In the genomic region with DNA sequence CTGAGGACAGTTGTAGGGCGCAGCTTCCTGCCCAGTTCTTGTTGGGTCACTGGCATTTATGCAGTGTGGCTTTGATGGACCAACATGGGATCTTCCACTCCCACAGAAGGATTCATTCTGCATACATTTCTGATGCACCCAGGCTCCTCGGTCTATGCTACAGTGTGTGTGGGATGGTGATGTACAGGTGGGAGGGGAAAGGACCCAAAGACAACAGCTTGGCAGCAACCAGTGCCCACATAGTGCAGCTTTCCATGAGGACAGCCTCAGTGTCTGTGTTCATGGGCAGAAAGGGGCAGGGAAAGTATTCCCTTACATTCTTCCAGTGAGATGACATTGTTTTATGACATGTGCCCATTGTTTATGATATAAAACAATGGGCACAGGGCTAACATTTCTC, we compare ENCODE assay signal across 30 cellular contexts.
"Had no signal": no experiment of that assay in that cellular context is flagged by ENCODE, and none has a peak within 500 bp of the region (broad histone marks: within the 10 kb centered on the region; RNA-seq: fewer than 3 reads in every experiment).

No MANE protein-coding gene starts in this region.

- DNase-seq: activated B cell treated with CpG ODN at 0.5 μM for 24 hours; activated CD4-positive, alpha-beta T cell treated with anti-CD3 and anti-CD28 coated beads for 1 hour; activated CD4-positive, alpha-beta T cell treated with anti-CD3 and anti-CD28 coated beads, Interleukin-2, amount 10 ng/mL, durations not matched to agents 24 days and 14 days; activated CD4-positive, alpha-beta T cell treated with anti-CD3 and anti-CD28 coated beads, Interleukin-2, amount 50 U/mL, for 48 hours; activated effector memory CD4-positive, alpha-beta T cell treated with anti-CD3 and anti-CD28 coated beads, Interleukin-2, amount 50 U/mL, for 16 hours; activated naive CD4-positive, alpha-beta T cell treated with Interleukin-2 at 50 U/mL for 16 hours; activated naive CD8-positive, alpha-beta T cell treated with anti-CD3 and anti-CD28 coated beads, Interleukin-2, amount 50 U/mL, for 24 hours; activated T-cell treated with anti-CD3 and anti-CD28 coated beads, Interleukin-2, amount 50 U/mL, for 4 hours; amniotic stem cell; body of pancreas; MG63; NCI-H1092 treated with DMSO at 0.1 percent for 48 hours; NCI-H1417 treated with DMSO at 0.1 percent for 48 hours; NCI-H1694; NCI-H2029; NCI-H2107; NCI-H2171 treated with DMSO at 0.1 percent for 48 hours; NCI-H226; NCI-H510A; NCI-H69; NK-92 treated with Interleukin-12 subunit alpha and Interleukin-12 subunit beta, amount 100 ng/mL, for 24 hours; Peyer's patch; Right ventricle myocardium superior; SW 1271 had no signal

- H3K27me3 ChIP-seq: ascending aorta, body of pancreas, MG63, Peyer's patch, SJSA1 had no signal

- H3K36me3 Mint-ChIP-seq: activated naive CD4-positive, alpha-beta T cell treated with anti-CD3 and anti-CD28 coated beads, Interleukin-2, amount 50 U/mL, for 72 hours had no signal

- H3K27ac ChIP-seq: ascending aorta, body of pancreas, Peyer's patch, RWPE1, SJSA1 had no signal

- H3K27ac Mint-ChIP-seq: activated B cell treated with CpG ODN at 0.5 μM for 24 hours; activated CD4-positive, alpha-beta T cell treated with anti-CD3 and anti-CD28 coated beads, Interleukin-2, amount 10 ng/mL, durations not matched to agents 24 days and 14 days; activated naive CD4-positive, alpha-beta T cell treated with anti-CD3 and anti-CD28 coated beads, Interleukin-2, amount 50 U/mL, for 72 hours; activated naive CD8-positive, alpha-beta T cell treated with anti-CD3 and anti-CD28 coated beads, Interleukin-2, amount 50 U/mL, for 24 hours had no signal

- H3K9me3 Mint-ChIP-seq: activated B cell treated with CpG ODN at 0.5 μM for 24 hours; activated CD4-positive, alpha-beta T cell treated with anti-CD3 and anti-CD28 coated beads, Interleukin-2, amount 10 ng/mL, durations not matched to agents 24 days and 14 days; activated naive CD4-positive, alpha-beta T cell treated with anti-CD3 and anti-CD28 coated beads, Interleukin-2, amount 50 U/mL, for 72 hours; activated naive CD8-positive, alpha-beta T cell treated with anti-CD3 and anti-CD28 coated beads, Interleukin-2, amount 50 U/mL, for 24 hours; activated T-cell treated with anti-CD3 and anti-CD28 coated beads, Interleukin-2, amount 50 U/mL, for 4 hours; central memory CD8-positive, alpha-beta T cell had no signal

- H3K9me3 ChIP-seq: ascending aorta, body of pancreas, MG63, Peyer's patch, SJSA1 had no signal

- H3K4me3 Mint-ChIP-seq: activated B cell treated with CpG ODN at 0.5 μM for 24 hours; activated CD4-positive, alpha-beta T cell treated with anti-CD3 and anti-CD28 coated beads, Interleukin-2, amount 10 ng/mL, durations not matched to agents 24 days and 14 days; activated naive CD8-positive, alpha-beta T cell treated with anti-CD3 and anti-CD28 coated beads, Interleukin-2, amount 50 U/mL, for 24 hours; activated T-cell treated with anti-CD3 and anti-CD28 coated beads, Interleukin-2, amount 50 U/mL, for 4 hours; central memory CD8-positive, alpha-beta T cell had no signal

- H3K4me3 ChIP-seq: ascending aorta, body of pancreas, MG63, Peyer's patch, SJSA1 had no signal

- H3K4me1 Mint-ChIP-seq: activated B cell treated with CpG ODN at 0.5 μM for 24 hours; activated CD4-positive, alpha-beta T cell treated with anti-CD3 and anti-CD28 coated beads, Interleukin-2, amount 10 ng/mL, durations not matched to agents 24 days and 14 days; activated naive CD8-positive, alpha-beta T cell treated with anti-CD3 and anti-CD28 coated beads, Interleukin-2, amount 50 U/mL, for 24 hours; central memory CD8-positive, alpha-beta T cell had no signal

- H3K27me3 Mint-ChIP-seq: central memory CD8-positive, alpha-beta T cell had no signal

- ATAC-seq: activated naive CD4-positive, alpha-beta T cell treated with anti-CD3 and anti-CD28 coated beads, Interleukin-2, amount 50 U/mL, for 72 hours; activated naive CD8-positive, alpha-beta T cell treated with anti-CD3 and anti-CD28 coated beads, Interleukin-2, amount 50 U/mL, for 24 hours; activated T-cell treated with anti-CD3 and anti-CD28 coated beads, Interleukin-2, amount 50 U/mL, for 4 hours; body of pancreas; SK-N-SH treated with all-trans-retinoic acid at 6 μM for 48 hours had no signal

- H3K4me1 ChIP-seq: Peyer's patch had no signal
